ENCODE assay signal across 9 cellular contexts in the genomic region with DNA sequence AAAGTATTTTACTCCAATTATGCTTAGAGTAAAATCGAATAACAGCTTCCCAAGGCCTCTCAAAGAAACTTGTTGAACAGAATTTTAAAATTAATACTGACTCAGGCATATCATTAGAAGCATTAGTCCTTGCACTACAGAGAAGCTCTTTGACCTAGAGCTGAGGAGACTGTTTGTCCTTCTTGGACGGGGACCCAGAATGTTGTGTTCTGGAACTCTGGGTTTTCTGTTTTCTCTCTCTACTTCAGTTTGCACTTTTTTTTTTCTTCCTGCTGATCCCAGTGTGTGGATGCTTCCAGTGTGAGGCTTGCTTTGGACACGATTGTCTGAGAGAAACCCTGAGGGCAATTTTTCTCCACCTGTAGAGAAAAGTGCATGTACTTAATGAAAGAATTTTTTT.
"Had no signal": no experiment of that assay in that cellular context is flagged by ENCODE, and none has a peak within 500 bp of the region (broad histone marks: within the 10 kb centered on the region; RNA-seq: fewer than 3 reads in every experiment).

No MANE protein-coding gene starts in this region.

- H3K36me3 ChIP-seq: brain microvascular endothelial cell, lower lobe of right lung had no signal

- ATAC-seq: lower lobe of right lung; stimulated activated effector memory CD8-positive, alpha-beta T cell treated with anti-CD3 and anti-CD28 coated beads, Interleukin-12 subunit alpha, Interleukin-12 subunit beta, amount 100 ng/mL, for 72 hours had no signal

- H3K4me3 ChIP-seq: hepatocyte, lower lobe of right lung had no signal

- H3K9me3 ChIP-seq: lower lobe of right lung had no signal

- H3K27ac ChIP-seq: brain microvascular endothelial cell, hepatocyte, lower lobe of right lung had no signal

- H3K27me3 ChIP-seq: brain microvascular endothelial cell, hepatocyte had no signal

- DNase-seq: activated CD4-positive, alpha-beta T cell treated with anti-CD3 and anti-CD28 coated beads, Interleukin-2, amount 10 ng/mL, durations not matched to agents 7 days and 5 days; activated CD8-positive, alpha-beta memory T cell treated with anti-CD3 and anti-CD28 coated beads for 24 hours; activated naive CD8-positive, alpha-beta T cell treated with anti-CD3 and anti-CD28 coated beads for 36 hours; brain microvascular endothelial cell; erythroblast; kidney; lower lobe of right lung had no signal

- H3K4me1 ChIP-seq: lower lobe of right lung had no signal
